21 cellular contexts compared by ENCODE assay signal in the genomic region with DNA sequence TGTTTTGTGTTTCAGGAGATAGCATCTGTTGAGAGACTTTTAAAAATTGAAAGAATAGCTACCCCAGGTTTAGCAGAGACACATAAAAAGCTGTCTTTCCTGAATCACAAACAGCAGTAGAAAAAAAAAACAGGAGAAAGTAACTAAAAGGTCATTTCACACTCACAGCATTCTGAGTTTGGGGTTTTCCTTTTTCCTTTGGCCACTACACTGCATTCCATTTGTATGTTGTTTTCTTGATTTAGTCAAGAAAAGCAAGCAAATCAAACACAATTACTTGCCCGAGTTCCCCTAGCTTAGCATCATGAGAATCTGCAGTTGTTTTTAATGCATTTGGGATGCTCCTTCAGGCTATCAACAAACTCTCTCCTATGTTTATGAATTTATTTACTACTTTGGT.
DNase-seq lines count a peak whose midpoint lies in the region; ATAC-seq, FAIRE-seq and TF ChIP-seq lines count a peak whose summit lies in the region.
"Had no signal": no experiment of that assay in that cellular context is flagged by ENCODE, and none has a peak within 500 bp of the region (broad histone marks: within the 10 kb centered on the region; RNA-seq: fewer than 3 reads in every experiment).

No MANE protein-coding gene starts in this region.

- TF ChIP-seq POLR2A in endothelial cell of umbilical vein (IDR thresholded peaks at IDR 0.05; ENCODE audit: low read depth, low read length) = no peak

- H3K9me3 ChIP-seq in endothelial cell of umbilical vein (replicated peaks; ENCODE audit: control insufficient read depth, insufficient read depth, low read length) = no peaks in the 10 kb centered on the region
- H3K9me3 ChIP-seq: A549, ovary had no signal

- H3K27me3 Mint-ChIP-seq in nephron (ENCODE audit: low read depth) = no peaks in the 10 kb centered on the region
- H3K27me3 Mint-ChIP-seq in nephron progenitor cell (ENCODE audit: low read depth, poor library complexity) = no peaks in the 10 kb centered on the region
- H3K27me3 Mint-ChIP-seq: activated B cell treated with CpG ODN at 0.5 μM for 24 hours; activated naive CD8-positive, alpha-beta T cell treated with anti-CD3 and anti-CD28 coated beads, Interleukin-2, amount 50 U/mL, for 24 hours had no signal

- CTCF ChIA-PET in endothelial cell of umbilical vein (lab: Charles Lee) = interaction anchor here (0.6 to 3.9 kb wide), 6 partner anchors 29 to 337 kb away, joined by 3 to 29 read pairs (median 3); no protein-coding TSS in a partner anchor

- no TSS peak for BruUV-seq in endothelial cell of umbilical vein (replicated peaks; lab: Mats Ljungman, UMichigan)

- no peaks in the 10 kb centered on the region for H3K27me3 ChIP-seq in endothelial cell of umbilical vein (ENCODE audit: control insufficient read depth in 2 of 2, insufficient read depth in 2 of 2, low read length in 2 of 2)
- H3K27me3 ChIP-seq: ovary, stomach had no signal

- H2AFZ ChIP-seq in endothelial cell of umbilical vein (ENCODE audit: low read depth, low read length) = peak overlapping the region; percentile 30

- H3K4me3 ChIP-seq in endothelial cell of umbilical vein (replicated peaks in 1 of 3; ENCODE audit: insufficient read depth in 1 of 3, low read depth in 1 of 3, low read length in 3 of 3) = no peak overlapping the region
- H3K4me3 ChIP-seq: A549, ovary, stomach had no signal

- peak; percentile 38 for DNase-seq in AG08395 (ENCODE audit: low spot score)
- peak; percentile 2 for DNase-seq in RPMI7951 (ENCODE audit: low read depth)
- peak; percentile 92 for DNase-seq in endothelial cell of umbilical vein (ENCODE audit: low read depth, low spot score)
- no peak for DNase-seq in nephron progenitor cell
- DNase-seq in NCI-H2196 treated with DMSO at 0.1 percent for 48 hours (lab: John Stamatoyannopoulos, UW; ENCODE audit: unreplicated experiment) = no peak
- DNase-seq: activated B cell treated with CpG ODN at 0.5 μM for 24 hours; activated CD8-positive, alpha-beta T cell treated with anti-CD3 and anti-CD28 coated beads, Interleukin-2, amount 10 ng/mL, durations not matched to agents 7 days and 5 days; activated naive CD8-positive, alpha-beta T cell treated with anti-CD3 and anti-CD28 coated beads, Interleukin-2, amount 50 U/mL, for 24 hours; activated T-cell treated with anti-CD3 and anti-CD28 coated beads, Interleukin-2, amount 50 U/mL, for 72 hours; Karpas-422; NCI-H1417 treated with DMSO at 0.1 percent for 48 hours; NCI-H345; ovary; stomach had no signal

- dilution Hi-C loops in endothelial cell of umbilical vein (cut with MboI; ENCODE audit: extremely low pct_ligation_motif_present, low sequenced_read_pairs) = no loop called here

- H3K36me3 Mint-ChIP-seq in nephron (ENCODE audit: low read depth) (no peaks in the 10 kb centered on the region), nephron progenitor cell (ENCODE audit: low read depth) (no peaks in the 10 kb centered on the region)

- H3K36me3 ChIP-seq in endothelial cell of umbilical vein (ENCODE audit: control insufficient read depth in 2 of 2, extremely low read depth in 1 of 2, insufficient read depth in 2 of 2, low read length in 2 of 2) = no peaks in the 10 kb centered on the region
- H3K36me3 ChIP-seq: ovary, stomach had no signal

- H3K4me1 ChIP-seq in endothelial cell of umbilical vein (ENCODE audit: control insufficient read depth, extremely low read depth, insufficient read depth, low read length) = peaks cover 40% of the 10 kb centered on the region
- H3K4me1 ChIP-seq: A549 had no signal

- H3K9me1 ChIP-seq in endothelial cell of umbilical vein (replicated peaks; ENCODE audit: control insufficient read depth, extremely low read depth, insufficient read depth, low read length) = no peaks in the 10 kb centered on the region

- H3K9me3 Mint-ChIP-seq in nephron (peaks cover 9% of the 10 kb centered on the region), nephron progenitor cell (peaks cover 10% of the 10 kb centered on the region)
- H3K9me3 Mint-ChIP-seq: T-helper 1 cell treated with Interleukin-12 subunit alpha and Interleukin-12 subunit beta and Interleukin-4 antibody, amounts not matched to agents 30 μg/mL and 1 μg/mL, for 36 hours had no signal

- peak overlapping the region; percentile 81 for H3K27ac ChIP-seq in endothelial cell of umbilical vein (ENCODE audit: insufficient read depth, low read depth, low read length)
- H3K27ac ChIP-seq: A549, stomach had no signal

- peak; percentile 70 for FAIRE-seq in endothelial cell of umbilical vein (lab: Jason Lieb, UNC)
- FAIRE-seq: A549, keratinocyte had no signal

- H3K4me1 Mint-ChIP-seq in nephron (peaks cover 9% of the 10 kb centered on the region), nephron progenitor cell (no peaks in the 10 kb centered on the region)
- H3K4me1 Mint-ChIP-seq: activated B cell treated with CpG ODN at 0.5 μM for 24 hours; activated naive CD8-positive, alpha-beta T cell treated with anti-CD3 and anti-CD28 coated beads, Interleukin-2, amount 50 U/mL, for 24 hours had no signal

- TF ChIP-seq CTCF in endothelial cell of umbilical vein (IDR thresholded peaks at IDR 0.05; ENCODE audit: extremely low read depth in 1 of 2, insufficient read depth in 1 of 2, low read depth in 1 of 2, low read length in 2 of 2) (no peak), nephron (IDR thresholded peaks at IDR 0.05; ENCODE audit: unreplicated experiment in 3 of 3) (no peak), nephron progenitor cell (IDR thresholded peaks at IDR 0.05) (no peak)

- no peak for ATAC-seq in HG03565 (IDR thresholded peaks at IDR 0.05; ENCODE audit: unreplicated experiment)
- no peak for ATAC-seq in GM19452 (IDR thresholded peaks at IDR 0.05; ENCODE audit: unreplicated experiment)
- ATAC-seq: A549; activated CD8-positive, alpha-beta T cell treated with anti-CD3 and anti-CD28 coated beads, Interleukin-2, amount 10 ng/mL, durations not matched to agents 7 days and 5 days; activated naive CD8-positive, alpha-beta T cell treated with anti-CD3 and anti-CD28 coated beads, Interleukin-2, amount 50 U/mL, for 24 hours; activated T-cell treated with anti-CD3 and anti-CD28 coated beads, Interleukin-2, amount 50 U/mL, for 72 hours; Right ventricle myocardium inferior had no signal

- POLR2A ChIA-PET in endothelial cell of umbilical vein (lab: Charles Lee) = interaction anchor here (0.6 kb wide), 1 partner anchor 235 kb away, joined by 3 read pairs; no protein-coding TSS in a partner anchor

- no peaks in the 10 kb centered on the region for H3K79me2 ChIP-seq in endothelial cell of umbilical vein (ENCODE audit: control insufficient read depth, insufficient read depth, low read length)

- intact Hi-C loops in endothelial cell of umbilical vein (cut with micrococcal nuclease) = loop anchor here (2.0 to 10.0 kb wide), 2 partner anchors 30 to 170 kb away; no protein-coding TSS in a partner anchor

- no peaks in the 10 kb centered on the region for H4K20me1 ChIP-seq in endothelial cell of umbilical vein (replicated peaks; ENCODE audit: control insufficient read depth, extremely low read depth, insufficient read depth, low read length)

- H3K27ac Mint-ChIP-seq in nephron (peak overlapping the region in 2 of 3 experiments; percentile 16 to 57), nephron progenitor cell (no peak overlapping the region)
- H3K27ac Mint-ChIP-seq: activated B cell treated with CpG ODN at 0.5 μM for 24 hours; activated CD8-positive, alpha-beta T cell treated with anti-CD3 and anti-CD28 coated beads, Interleukin-2, amount 10 ng/mL, durations not matched to agents 7 days and 5 days; activated naive CD8-positive, alpha-beta T cell treated with anti-CD3 and anti-CD28 coated beads, Interleukin-2, amount 50 U/mL, for 24 hours; activated T-cell treated with anti-CD3 and anti-CD28 coated beads, Interleukin-2, amount 50 U/mL, for 72 hours; T-helper 1 cell treated with Interleukin-12 subunit alpha and Interleukin-12 subunit beta and Interleukin-4 antibody, amounts not matched to agents 30 μg/mL and 1 μg/mL, for 36 hours had no signal

- H3K4me3 Mint-ChIP-seq in nephron = no peak overlapping the region
- H3K4me3 Mint-ChIP-seq in nephron progenitor cell = no peak overlapping the region
- H3K4me3 Mint-ChIP-seq: activated B cell treated with CpG ODN at 0.5 μM for 24 hours; activated CD8-positive, alpha-beta T cell treated with anti-CD3 and anti-CD28 coated beads, Interleukin-2, amount 10 ng/mL, durations not matched to agents 7 days and 5 days; activated naive CD8-positive, alpha-beta T cell treated with anti-CD3 and anti-CD28 coated beads, Interleukin-2, amount 50 U/mL, for 24 hours; activated T-cell treated with anti-CD3 and anti-CD28 coated beads, Interleukin-2, amount 50 U/mL, for 72 hours; T-helper 1 cell treated with Interleukin-12 subunit alpha and Interleukin-12 subunit beta and Interleukin-4 antibody, amounts not matched to agents 30 μg/mL and 1 μg/mL, for 36 hours had no signal

- peak overlapping the region; percentile 49 for H3K9ac ChIP-seq in endothelial cell of umbilical vein (replicated peaks; ENCODE audit: extremely low read depth, insufficient read depth, low read length)

- peak overlapping the region; percentile 38 for H3K4me2 ChIP-seq in endothelial cell of umbilical vein (ENCODE audit: insufficient read depth, low read length)
- H3K4me2 ChIP-seq: A549 had no signal

TF ChIP-seq in endothelial cell of umbilical vein, 7 proteins besides CTCF, POLR2A, EP300 and RAD21:
- TF ChIP-seq, protein P1, sequence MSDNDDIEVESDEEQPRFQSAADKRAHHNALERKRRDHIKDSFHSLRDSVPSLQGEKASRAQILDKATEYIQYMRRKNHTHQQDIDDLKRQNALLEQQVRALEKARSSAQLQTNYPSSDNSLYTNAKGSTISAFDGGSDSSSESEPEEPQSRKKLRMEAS (IDR thresholded peaks at IDR 0.05; ENCODE audit: insufficient read depth, insufficient read length) = no peak
- TF ChIP-seq MYC (IDR thresholded peaks at IDR 0.05; ENCODE audit: low read depth, low read length) (no peak), EZH2 (IDR thresholded peaks at IDR 0.05; ENCODE audit: borderline replicate concordance, low read depth, low read length, severe bottlenecking) (no peak), GATA2 (IDR thresholded peaks at IDR 0.05; ENCODE audit: insufficient read depth, insufficient read length, low read depth, low read length) (no peak), FOS (IDR thresholded peaks at IDR 0.05; ENCODE audit: borderline replicate concordance, insufficient read depth, low read length) (no peak), POLR2AphosphoS5 (IDR thresholded peaks at IDR 0.05; ENCODE audit: insufficient read depth, low read depth, low read length) (no peak), JUN (IDR thresholded peaks at IDR 0.05; ENCODE audit: borderline replicate concordance, insufficient read depth, insufficient read length, low read depth) (no peak)

Comparison
In these comparisons a context has a peak if more than half of its experiments do, and no peak if none do; other contexts are left out.
1. DNase-seq: peak in AG08395 (single experiment), RPMI7951 (single experiment) and endothelial cell of umbilical vein (single experiment); none in nephron progenitor cell (single experiment) and NCI-H2196 treated with DMSO at 0.1 percent for 48 hours (single experiment).